Comparison of ENCODE assay signal across 17 cellular contexts in the genomic region with DNA sequence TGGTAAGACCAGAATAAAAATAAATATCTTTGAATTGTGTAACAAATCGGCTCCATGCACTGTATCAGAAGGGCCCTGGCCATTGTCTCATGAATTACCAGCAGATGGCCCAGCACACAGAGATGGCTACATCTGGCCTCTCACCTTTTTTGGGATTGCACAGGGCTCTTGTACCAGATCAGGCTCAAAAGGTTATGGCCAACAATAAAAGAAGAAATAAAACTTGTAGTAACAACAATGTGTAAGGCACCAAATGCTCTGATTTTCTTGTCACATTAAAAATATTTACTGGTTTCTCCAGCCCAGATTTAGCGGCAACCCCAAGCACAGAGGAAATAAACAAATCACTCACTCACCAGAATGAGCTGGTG. TPM values are rescaled to one million over a fixed set of nuclear protein-coding genes. Genes with fewer than 3 reads are reported as not detected.
DNase-seq lines count a peak whose midpoint lies in the region; ATAC-seq and TF ChIP-seq lines count a peak whose summit lies in the region.
"Had no signal": no experiment of that assay in that cellular context is flagged by ENCODE, and none has a peak within 500 bp of the region (broad histone marks: within the 10 kb centered on the region; RNA-seq: fewer than 3 reads in every experiment).

No MANE protein-coding gene starts in this region.

- peaks cover 24% of the 10 kb centered on the region for H3K27me3 Mint-ChIP-seq in glutamatergic neuron (ENCODE audit: unreplicated experiment)
- peaks cover 5% of the 10 kb centered on the region for H3K27me3 Mint-ChIP-seq in T-helper 17 cell
- H3K27me3 Mint-ChIP-seq: B cell had no signal

- peaks cover 81% of the 10 kb centered on the region for H3K4me1 Mint-ChIP-seq in glutamatergic neuron (ENCODE audit: low read depth, unreplicated experiment)
- H3K4me1 Mint-ChIP-seq in T-helper 17 cell, result peaks cover 6% of the 10 kb centered on the region

- TF ChIP-seq CTCF in VCaP (conservative IDR thresholded peaks at IDR 0.05) (no peak), glutamatergic neuron (IDR thresholded peaks at IDR 0.05; ENCODE audit: partially characterized antibody, unreplicated experiment) (no peak)

- no peaks in the 10 kb centered on the region for H3K9me3 ChIP-seq in T-helper 17 cell (ENCODE audit: control insufficient read depth, low read length, poor library complexity, severe bottlenecking)
- H3K9me3 ChIP-seq: SK-N-SH had no signal

- H3K4me3 Mint-ChIP-seq in glutamatergic neuron (ENCODE audit: unreplicated experiment) (peak overlapping the region; percentile 80), T-helper 17 cell (no peak overlapping the region)
- H3K4me3 Mint-ChIP-seq: B cell; CD8-positive, alpha-beta memory T cell had no signal

- ATAC-seq in HG02678 (IDR thresholded peaks at IDR 0.05; ENCODE audit: unreplicated experiment), result no peak
- no peak for ATAC-seq in T-helper 17 cell

- peak overlapping the region; percentile 99 for H3K27ac Mint-ChIP-seq in glutamatergic neuron (ENCODE audit: unreplicated experiment)
- H3K27ac Mint-ChIP-seq in T-helper 17 cell, result no peak overlapping the region
- H3K27ac Mint-ChIP-seq: B cell; CD8-positive, alpha-beta memory T cell had no signal

- H3K27ac ChIP-seq in VCaP, result peak overlapping the region; percentile 2; the same call in 1 of the 2 replicates
- H3K27ac ChIP-seq: 22Rv1 had no signal

- DNase-seq in DMS 273 (lab: John Stamatoyannopoulos, UW; ENCODE audit: unreplicated experiment) (peak; percentile 58), DMS 273 treated with DMSO at 0.1 percent for 48 hours (lab: John Stamatoyannopoulos, UW) (no peak), M059J (ENCODE audit: low read depth) (peak; percentile 39), glutamatergic neuron (no peak), DMS53 treated with DMSO at 0.1 percent for 48 hours (lab: John Stamatoyannopoulos, UW; ENCODE audit: unreplicated experiment) (no peak), T-helper 17 cell (no peak)
- DNase-seq: CD8-positive, alpha-beta memory T cell; GOT3; KBM-7; NCI-H1092; NCI-H2107; SHP77; SK-N-SH had no signal

- peaks cover 38% of the 10 kb centered on the region for H3K9me3 Mint-ChIP-seq in glutamatergic neuron (ENCODE audit: unreplicated experiment)
- H3K9me3 Mint-ChIP-seq: CD8-positive, alpha-beta memory T cell had no signal

- H3K36me3 Mint-ChIP-seq in glutamatergic neuron (ENCODE audit: unreplicated experiment) (no peaks in the 10 kb centered on the region), T-helper 17 cell (ENCODE audit: low read depth) (no peaks in the 10 kb centered on the region)
- H3K36me3 Mint-ChIP-seq: CD8-positive, alpha-beta memory T cell had no signal

RNA-seq across cellular contexts. Expression of gene CREB1, which starts 59.1 kb away (rescaled TPM):
- 43.4 and 55.0 TPM in 2 replicates for total RNA-seq in M059J (2014; rRNA removed; shearing (Covaris generic))
- total RNA-seq in glutamatergic neuron (ENCODE audit: unreplicated experiment) (108 TPM), T-helper 17 cell (10 to 100 TPM; 73.7 to 89.3 TPM)

Comparison
In these comparisons a context has a peak if more than half of its experiments do, and no peak if none do; other contexts are left out.
1. DNase-seq: peak in DMS 273 (single experiment) and M059J (single experiment); none in DMS 273 treated with DMSO at 0.1 percent for 48 hours (single experiment), glutamatergic neuron (single experiment), DMS53 treated with DMSO at 0.1 percent for 48 hours (single experiment) and T-helper 17 cell (0 of 3).